Comparison of ENCODE assay signal across 14 cellular contexts in genomic region chr14:28966416-28967233, GRCh38.
DNase-seq lines count a peak whose midpoint lies in the region; ATAC-seq and TF ChIP-seq lines count a peak whose summit lies in the region.
"Had no signal": no experiment of that assay in that cellular context is flagged by ENCODE, and none has a peak within 500 bp of the region (broad histone marks: within the 10 kb centered on the region; RNA-seq: fewer than 3 reads in every experiment).

No MANE protein-coding gene starts in this region.

- WGBS in transverse colon (ENCODE audit: low coverage in 1 of 2), 2 donors, result 70 to 81% methylated on average over 2 of the region's 2 CpGs

- no peaks in the 10 kb centered on the region for H3K9me2 ChIP-seq in OCI-LY7 (ENCODE audit: insufficient read depth, low read length)

- CTCF ChIA-PET in OCI-LY7 (lab: Charles Lee; ENCODE audit: unreplicated experiment), result no interaction called here

- TF ChIP-seq POLR2A in gastrocnemius medialis (IDR thresholded peaks at IDR 0.05) (no peak), transverse colon (IDR thresholded peaks at IDR 0.05) (no peak)

- no TSS peak for BruUV-seq in OCI-LY7 (replicated peaks; lab: Mats Ljungman, UMichigan)

- TF ChIP-seq EP300 in transverse colon (IDR thresholded peaks at IDR 0.05; ENCODE audit: low read depth), result no peak

- POLR2A ChIA-PET in OCI-LY7 (lab: Charles Lee), result interaction anchor here (0.7 kb wide), 1 partner anchor 26 kb away, joined by 3 read pairs; no protein-coding TSS in a partner anchor

- H3K4me3 ChIP-seq in OCI-LY7 (ENCODE audit: low read depth, low read length, poor library complexity, severe bottlenecking) (no peak overlapping the region), gastrocnemius medialis (no peak overlapping the region), transverse colon (no peak overlapping the region)
- H3K4me3 ChIP-seq: upper lobe of left lung had no signal

- DNase-seq in NCI-H2171 treated with DMSO at 0.1 percent for 48 hours (lab: John Stamatoyannopoulos, UW), result peak; percentile 75
- DNase-seq in OCI-LY7 (ENCODE audit: low spot score), result no peak
- no peak for DNase-seq in gastrocnemius medialis
- DNase-seq in transverse colon, result no peak
- DNase-seq: activated CD8-positive, alpha-beta memory T cell treated with anti-CD3 and anti-CD28 coated beads for 24 hours; activated effector memory CD4-positive, alpha-beta T cell treated with anti-CD3 and anti-CD28 coated beads, Interleukin-2, amount 50 U/mL, for 16 hours; left ventricle myocardium superior; stimulated activated CD4-positive, alpha-beta T cell treated with anti-CD3 and anti-CD28 coated beads, Interleukin-2, amount 100 ng/mL, for 24 hours; upper lobe of left lung had no signal

- H3K27ac ChIP-seq in OCI-LY7 (ENCODE audit: low read depth, low read length, poor library complexity, severe bottlenecking) (no peak overlapping the region), gastrocnemius medialis (no peak overlapping the region), transverse colon (no peak overlapping the region)
- H3K27ac ChIP-seq: upper lobe of left lung had no signal

- H4K20me1 ChIP-seq in OCI-LY7 (ENCODE audit: insufficient read depth, low read length), result no peaks in the 10 kb centered on the region

- H3K9me3 ChIP-seq in OCI-LY7 (ENCODE audit: low read length) (0 out of 2 replicates have a peak, but pooled peaks cover 9% of the 10 kb centered on the region), gastrocnemius medialis (no peaks in the 10 kb centered on the region), transverse colon (no peaks in the 10 kb centered on the region)
- H3K9me3 ChIP-seq: upper lobe of left lung had no signal

- intact Hi-C loops in OCI-LY7 (cut with micrococcal nuclease; ENCODE audit: unreplicated experiment), result no loop called here
- intact Hi-C loops in gastrocnemius medialis (cut with DNase I; ENCODE audit: low total_unique reads), result no loop called here
- intact Hi-C loops in transverse colon (cut with DNase I; ENCODE audit: low total_unique reads), result no loop called here

- in situ Hi-C loops in gastrocnemius medialis (cut with MboI; ENCODE audit: low sequenced_read_pairs in 4 of 4), result no loop called here
- in situ Hi-C loops in transverse colon (cut with MboI; ENCODE audit: low pct_ligation_motif_present in 1 of 4, low pct_unique_long_range_greater_than_20kb in 1 of 4, low sequenced_read_pairs in 3 of 4), result no loop called here

- ATAC-seq in GM19023 (IDR thresholded peaks at IDR 0.05; ENCODE audit: unreplicated experiment) (peak; percentile 90), GM21619 (IDR thresholded peaks at IDR 0.05; ENCODE audit: unreplicated experiment) (peak; percentile 97), HG03097 (IDR thresholded peaks at IDR 0.05; ENCODE audit: low FRiP score, unreplicated experiment) (peak; percentile 92), GM19035 (IDR thresholded peaks at IDR 0.05; ENCODE audit: unreplicated experiment) (no peak), gastrocnemius medialis (no peak)
- ATAC-seq: HepG2, left ventricle myocardium superior had no signal

- TF ChIP-seq CTCF in OCI-LY7 (conservative IDR thresholded peaks at IDR 0.05; ENCODE audit: low read length) (no peak), gastrocnemius medialis (IDR thresholded peaks at IDR 0.05 in 4 of 5, conservative IDR thresholded peaks at IDR 0.05 in 1 of 5) (no peak), transverse colon (IDR thresholded peaks at IDR 0.05) (no peak)

- no peaks in the 10 kb centered on the region for H3K79me2 ChIP-seq in OCI-LY7 (ENCODE audit: insufficient read depth, low read depth, low read length)

- H3K36me3 ChIP-seq in OCI-LY7 (ENCODE audit: insufficient read depth, low read length) (no peaks in the 10 kb centered on the region), gastrocnemius medialis (no peaks in the 10 kb centered on the region), transverse colon (no peaks in the 10 kb centered on the region)
- H3K36me3 ChIP-seq: upper lobe of left lung had no signal

- H3K4me1 ChIP-seq in OCI-LY7 (ENCODE audit: insufficient read depth, low read length, poor library complexity, severe bottlenecking) (no peaks in the 10 kb centered on the region), gastrocnemius medialis (no peaks in the 10 kb centered on the region), transverse colon (no peaks in the 10 kb centered on the region)
- H3K4me1 ChIP-seq: upper lobe of left lung had no signal

- no peaks in the 10 kb centered on the region for H3K27me3 ChIP-seq in gastrocnemius medialis
- H3K27me3 ChIP-seq in transverse colon, result no peaks in the 10 kb centered on the region
- H3K27me3 ChIP-seq: upper lobe of left lung had no signal

- H3K4me2 ChIP-seq in OCI-LY7 (ENCODE audit: low read length), result no peak overlapping the region

- H2AFZ ChIP-seq in OCI-LY7 (ENCODE audit: low read length), result no peak overlapping the region

Comparison
In these comparisons a context has a peak if more than half of its experiments do, and no peak if none do; other contexts are left out.
1. ATAC-seq: peak in GM19023 (single experiment), GM21619 (single experiment) and HG03097 (single experiment); none in GM19035 (single experiment) and gastrocnemius medialis (0 of 2).